1 cellular context compared by ENCODE assay signal in genomic region chrX:75278991-75279390, GRCh38.
TF ChIP-seq lines count a peak whose summit lies in the region.

No MANE protein-coding gene starts in this region.

TF ChIP-seq in WTC11, 78 proteins besides CTCF, POLR2A, EP300 and RAD21 (continued from another document):
- TF ChIP-seq, protein P1, sequence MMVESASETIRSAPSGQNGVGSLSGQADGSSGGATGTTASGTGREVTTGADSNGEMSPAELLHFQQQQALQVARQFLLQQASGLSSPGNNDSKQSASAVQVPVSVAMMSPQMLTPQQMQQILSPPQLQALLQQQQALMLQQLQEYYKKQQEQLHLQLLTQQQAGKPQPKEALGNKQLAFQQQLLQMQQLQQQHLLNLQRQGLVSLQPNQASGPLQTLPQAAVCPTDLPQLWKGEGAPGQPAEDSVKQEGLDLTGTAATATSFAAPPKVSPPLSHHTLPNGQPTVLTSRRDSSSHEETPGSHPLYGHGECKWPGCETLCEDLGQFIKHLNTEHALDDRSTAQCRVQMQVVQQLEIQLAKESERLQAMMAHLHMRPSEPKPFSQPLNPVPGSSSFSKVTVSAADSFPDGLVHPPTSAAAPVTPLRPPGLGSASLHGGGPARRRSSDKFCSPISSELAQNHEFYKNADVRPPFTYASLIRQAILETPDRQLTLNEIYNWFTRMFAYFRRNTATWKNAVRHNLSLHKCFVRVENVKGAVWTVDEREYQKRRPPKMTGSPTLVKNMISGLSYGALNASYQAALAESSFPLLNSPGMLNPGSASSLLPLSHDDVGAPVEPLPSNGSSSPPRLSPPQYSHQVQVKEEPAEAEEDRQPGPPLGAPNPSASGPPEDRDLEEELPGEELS (CRISPR knock-in tag; IDR thresholded peaks at IDR 0.05), result no peak
- TF ChIP-seq MYBL2 (CRISPR knock-in tag; IDR thresholded peaks at IDR 0.05), result no peak
- no peak for TF ChIP-seq CBFB (CRISPR knock-in tag; IDR thresholded peaks at IDR 0.05; ENCODE audit: low read depth)
- TF ChIP-seq ZNF121 (CRISPR knock-in tag; IDR thresholded peaks at IDR 0.05), result no peak
- no peak for TF ChIP-seq TEAD4 (CRISPR knock-in tag; IDR thresholded peaks at IDR 0.05)
- TF ChIP-seq ELF4 (CRISPR knock-in tag; IDR thresholded peaks at IDR 0.05; ENCODE audit: low read depth), result no peak
- TF ChIP-seq, protein P2, sequence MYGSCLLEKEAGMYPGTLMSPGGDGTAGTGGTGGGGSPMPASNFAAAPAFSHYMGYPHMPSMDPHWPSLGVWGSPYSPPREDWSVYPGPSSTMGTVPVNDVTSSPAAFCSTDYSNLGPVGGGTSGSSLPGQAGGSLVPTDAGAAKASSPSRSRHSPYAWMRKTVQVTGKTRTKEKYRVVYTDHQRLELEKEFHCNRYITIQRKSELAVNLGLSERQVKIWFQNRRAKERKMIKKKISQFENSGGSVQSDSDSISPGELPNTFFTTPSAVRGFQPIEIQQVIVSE (CRISPR knock-in tag; IDR thresholded peaks at IDR 0.05; ENCODE audit: borderline replicate concordance), result no peak
- TF ChIP-seq PRRX2 (CRISPR knock-in tag; IDR thresholded peaks at IDR 0.05), result no peak
- no peak for TF ChIP-seq NR1H2 (CRISPR knock-in tag; IDR thresholded peaks at IDR 0.05)
- TF ChIP-seq ZNF138 (CRISPR knock-in tag; conservative IDR thresholded peaks at IDR 0.05), result no peak
- TF ChIP-seq ARID4B (CRISPR knock-in tag; IDR thresholded peaks at IDR 0.05; ENCODE audit: borderline replicate concordance), result no peak
- TF ChIP-seq, protein P3, sequence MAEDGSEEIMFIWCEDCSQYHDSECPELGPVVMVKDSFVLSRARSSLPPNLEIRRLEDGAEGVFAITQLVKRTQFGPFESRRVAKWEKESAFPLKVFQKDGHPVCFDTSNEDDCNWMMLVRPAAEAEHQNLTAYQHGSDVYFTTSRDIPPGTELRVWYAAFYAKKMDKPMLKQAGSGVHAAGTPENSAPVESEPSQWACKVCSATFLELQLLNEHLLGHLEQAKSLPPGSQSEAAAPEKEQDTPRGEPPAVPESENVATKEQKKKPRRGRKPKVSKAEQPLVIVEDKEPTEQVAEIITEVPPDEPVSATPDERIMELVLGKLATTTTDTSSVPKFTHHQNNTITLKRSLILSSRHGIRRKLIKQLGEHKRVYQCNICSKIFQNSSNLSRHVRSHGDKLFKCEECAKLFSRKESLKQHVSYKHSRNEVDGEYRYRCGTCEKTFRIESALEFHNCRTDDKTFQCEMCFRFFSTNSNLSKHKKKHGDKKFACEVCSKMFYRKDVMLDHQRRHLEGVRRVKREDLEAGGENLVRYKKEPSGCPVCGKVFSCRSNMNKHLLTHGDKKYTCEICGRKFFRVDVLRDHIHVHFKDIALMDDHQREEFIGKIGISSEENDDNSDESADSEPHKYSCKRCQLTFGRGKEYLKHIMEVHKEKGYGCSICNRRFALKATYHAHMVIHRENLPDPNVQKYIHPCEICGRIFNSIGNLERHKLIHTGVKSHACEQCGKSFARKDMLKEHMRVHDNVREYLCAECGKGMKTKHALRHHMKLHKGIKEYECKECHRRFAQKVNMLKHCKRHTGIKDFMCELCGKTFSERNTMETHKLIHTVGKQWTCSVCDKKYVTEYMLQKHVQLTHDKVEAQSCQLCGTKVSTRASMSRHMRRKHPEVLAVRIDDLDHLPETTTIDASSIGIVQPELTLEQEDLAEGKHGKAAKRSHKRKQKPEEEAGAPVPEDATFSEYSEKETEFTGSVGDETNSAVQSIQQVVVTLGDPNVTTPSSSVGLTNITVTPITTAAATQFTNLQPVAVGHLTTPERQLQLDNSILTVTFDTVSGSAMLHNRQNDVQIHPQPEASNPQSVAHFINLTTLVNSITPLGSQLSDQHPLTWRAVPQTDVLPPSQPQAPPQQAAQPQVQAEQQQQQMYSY (CRISPR knock-in tag; IDR thresholded peaks at IDR 0.05), result no peak
- TF ChIP-seq SOX15 (CRISPR knock-in tag; IDR thresholded peaks at IDR 0.05), result no peak
- TF ChIP-seq ATF2 (CRISPR knock-in tag; IDR thresholded peaks at IDR 0.05; ENCODE audit: borderline replicate concordance, low read depth), result no peak
